ENCODE assay signal across 33 cellular contexts in the genomic region with DNA sequence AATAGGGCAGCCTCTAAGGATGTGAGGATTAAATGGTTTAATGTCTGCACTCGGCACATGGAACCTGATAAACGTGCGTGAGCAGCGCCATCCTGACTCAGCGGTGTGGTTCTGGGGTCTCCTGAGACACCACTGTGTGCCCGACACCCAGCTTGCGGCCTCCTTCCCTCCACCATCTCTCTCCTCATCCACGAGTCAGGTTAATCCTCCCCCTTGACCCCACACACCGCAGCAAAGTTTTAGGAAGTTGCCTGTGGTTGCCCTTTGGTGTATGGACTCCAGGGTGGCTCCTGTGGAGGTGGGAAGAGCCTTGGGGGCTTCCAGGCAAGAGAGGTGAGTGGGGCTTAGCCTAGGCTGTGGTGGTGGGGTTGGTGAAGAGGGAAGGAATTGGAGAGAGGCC.
"Had no signal": no experiment of that assay in that cellular context is flagged by ENCODE, and none has a peak within 500 bp of the region (broad histone marks: within the 10 kb centered on the region; RNA-seq: fewer than 3 reads in every experiment).

No MANE protein-coding gene starts in this region.

- DNase-seq: activated B cell treated with CpG ODN at 0.5 μM for 24 hours; activated CD4-positive, alpha-beta memory T cell treated with anti-CD3 and anti-CD28 coated beads, Interleukin-2, amount 10 ng/mL, durations not matched to agents 7 days and 5 days; activated CD4-positive, alpha-beta T cell treated with anti-CD3 and anti-CD28 coated beads for 4 hours; activated CD4-positive, alpha-beta T cell treated with anti-CD3 and anti-CD28 coated beads, Interleukin-2, amount 50 U/mL, for 1 hour; activated CD4-positive, CD25-positive, alpha-beta regulatory T cell treated with anti-CD3 and anti-CD28 coated beads, Interleukin-2, amount 50 U/mL, for 72 hours; activated gamma-delta T cell; activated naive CD4-positive, alpha-beta T cell treated with anti-CD3 and anti-CD28 coated beads for 36 hours; activated T-cell treated with anti-CD3 and anti-CD28 coated beads, Interleukin-2, amount 50 U/mL, for 24 hours; body of pancreas; MM.1S; MV-4-11; NCI-H1092 treated with DMSO at 0.1 percent for 48 hours; NCI-H1417; NCI-H146; NCI-H187; NCI-H2029 treated with DMSO at 0.1 percent for 48 hours; NCI-H2107; NCI-H2171; NCI-H510A; NCI-H526; NCI-H748 treated with DMSO at 0.1 percent for 48 hours; NK-92 treated with Interleukin-12 subunit alpha and Interleukin-12 subunit beta, amount 100 ng/mL, for 24 hours; PC-9; Right ventricle myocardium superior; SW 1271; T-helper 1 cell; T-helper 2 cell; T-helper 9 cell had no signal

- H3K27me3 ChIP-seq: adrenal gland, body of pancreas had no signal

- H3K4me1 ChIP-seq: adrenal gland, body of pancreas, breast epithelium had no signal

- H3K27ac ChIP-seq: adrenal gland, body of pancreas, breast epithelium, PC-9, RWPE1, VCaP had no signal

- H3K36me3 ChIP-seq: adrenal gland, breast epithelium had no signal

- ATAC-seq: activated naive CD4-positive, alpha-beta T cell treated with anti-CD3 and anti-CD28 coated beads, Interleukin-2, amount 50 U/mL, for 72 hours; body of pancreas had no signal

- H3K4me3 ChIP-seq: adrenal gland, body of pancreas, breast epithelium, PC-9 had no signal

- H3K9me3 ChIP-seq: adrenal gland, body of pancreas, breast epithelium had no signal
